ENCODE assay signal across 9 cellular contexts in the genomic region with DNA sequence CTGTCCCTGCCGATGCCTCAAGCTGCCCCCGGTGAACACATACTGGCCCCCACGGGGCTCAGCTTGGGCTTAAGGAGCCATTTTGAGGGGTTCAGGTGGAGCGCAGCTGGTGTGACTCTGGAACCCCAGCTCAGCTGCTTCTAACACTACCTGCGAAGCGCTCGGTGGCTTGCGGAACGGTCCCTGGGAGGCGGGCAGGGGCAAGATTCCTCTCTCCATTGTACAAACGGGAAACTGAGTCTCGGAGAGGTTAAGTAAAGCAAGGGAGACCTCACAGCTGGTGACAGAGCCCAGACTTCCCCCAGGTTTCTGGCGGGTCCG. TPM values are rescaled to one million over a fixed set of nuclear protein-coding genes. Genes with fewer than 3 reads are reported as not detected.
DNase-seq lines count a peak whose midpoint lies in the region; ATAC-seq, FAIRE-seq and TF ChIP-seq lines count a peak whose summit lies in the region.
"Had no signal": no experiment of that assay in that cellular context is flagged by ENCODE, and none has a peak within 500 bp of the region (broad histone marks: within the 10 kb centered on the region; RNA-seq: fewer than 3 reads in every experiment).

No MANE protein-coding gene starts in this region.

- H3K27me3 Mint-ChIP-seq in astrocyte (ENCODE audit: low read depth, unreplicated experiment): peaks cover 8% of the 10 kb centered on the region

- peak overlapping the region; percentile 72 for H2AFZ ChIP-seq in astrocyte (ENCODE audit: low read depth, low read length)

- H3K18ac ChIP-seq in mesendoderm (ENCODE audit: low read length): no peak overlapping the region

- H3K9me3 ChIP-seq in heart right ventricle (no peaks in the 10 kb centered on the region), astrocyte (ENCODE audit: insufficient read depth, low read depth, low read length) (no peaks in the 10 kb centered on the region), MG63 (no peaks in the 10 kb centered on the region)

- H2BK5ac ChIP-seq in mesendoderm (ENCODE audit: low read length): no peak overlapping the region

- no peaks in the 10 kb centered on the region for H3K27me3 ChIP-seq in heart right ventricle
- H3K27me3 ChIP-seq in astrocyte (ENCODE audit: insufficient read depth, low read length): no peaks in the 10 kb centered on the region
- no peaks in the 10 kb centered on the region for H3K27me3 ChIP-seq in mesendoderm (ENCODE audit: insufficient read depth, low read length, poor library complexity)
- no peaks in the 10 kb centered on the region for H3K27me3 ChIP-seq in MG63

- H3K36me3 ChIP-seq in heart right ventricle (peaks cover 0 to 40% (median 0%) of the 10 kb centered on the region in 9 donors), astrocyte (ENCODE audit: insufficient read depth, low read length) (no peaks in the 10 kb centered on the region), mesendoderm (ENCODE audit: control insufficient read depth, insufficient read depth, low read length) (no peaks in the 10 kb centered on the region), urinary bladder (ENCODE audit: insufficient read depth) (no peaks in the 10 kb centered on the region), MG63 (no peaks in the 10 kb centered on the region)

- DNase-seq in heart right ventricle: no peak
- DNase-seq in cardiac septum (ENCODE audit: low spot score): no peak
- DNase-seq in astrocyte (ENCODE audit: low read depth): no peak
- DNase-seq in mesendoderm: no peak
- no peak for DNase-seq in MG63
- no peak for DNase-seq in mucosa of gallbladder (ENCODE audit: low spot score)

- no peak for FAIRE-seq in astrocyte (lab: Jason Lieb, UNC)
- FAIRE-seq: kidney had no signal

- no peak overlapping the region for H3K4ac ChIP-seq in mesendoderm (ENCODE audit: low read depth, low read length)

- H2BK120ac ChIP-seq in mesendoderm (ENCODE audit: low read depth, low read length): no peak overlapping the region

- no peak overlapping the region for H2AK5ac ChIP-seq in mesendoderm (ENCODE audit: low read length)

- H3K9ac ChIP-seq in astrocyte (ENCODE audit: low read length): no peak overlapping the region
- peak overlapping the region; percentile 37 for H3K9ac ChIP-seq in mesendoderm (ENCODE audit: low read length)

- H3K79me1 ChIP-seq in mesendoderm (ENCODE audit: low read length): no peaks in the 10 kb centered on the region

- peak overlapping the region in 2 of 10 donors; percentile 62 to 78 for H3K27ac ChIP-seq in heart right ventricle
- no peak overlapping the region for H3K27ac ChIP-seq in astrocyte (ENCODE audit: low read depth, low read length)
- H3K27ac ChIP-seq in mesendoderm (ENCODE audit: low read depth, low read length): no peak overlapping the region
- H3K27ac ChIP-seq in urinary bladder (ENCODE audit: low read depth): no peak overlapping the region

- peaks cover 5% of the 10 kb centered on the region for H3K4me1 Mint-ChIP-seq in astrocyte (ENCODE audit: low read depth, unreplicated experiment)

- no peak overlapping the region for H3K27ac Mint-ChIP-seq in astrocyte (ENCODE audit: unreplicated experiment)

- no peak for TF ChIP-seq CTCF in heart right ventricle (IDR thresholded peaks at IDR 0.05)
- TF ChIP-seq CTCF in astrocyte (IDR thresholded peaks at IDR 0.05; ENCODE audit: insufficient read depth, low read depth, low read length): no peak

- H4K5ac ChIP-seq in mesendoderm (ENCODE audit: low read length): no peak overlapping the region

- peak overlapping the region; percentile 82 for H3K4me2 ChIP-seq in astrocyte (ENCODE audit: low read length)
- H3K4me2 ChIP-seq in mesendoderm (ENCODE audit: low read length): peak overlapping the region; percentile 11

- H4K20me1 ChIP-seq in astrocyte (ENCODE audit: insufficient read depth, low read length): no peaks in the 10 kb centered on the region

- H3K4me3 ChIP-seq in heart right ventricle: peak overlapping the region in 9 of 10 donors; percentile 35 to 58 (median 49)
- H3K4me3 ChIP-seq in astrocyte (ENCODE audit: insufficient read depth, low read depth, low read length): peak overlapping the region; percentile 29
- H3K4me3 ChIP-seq in mesendoderm (ENCODE audit: low read length): no peak overlapping the region
- H3K4me3 ChIP-seq in urinary bladder (ENCODE audit: low read depth, low read length): peak overlapping the region; percentile 28
- no peak overlapping the region; the same call in 1 of the 2 replicates for H3K4me3 ChIP-seq in MG63

- intact Hi-C loops in heart right ventricle (cut with DNase I) (loop anchor here in 2 of 10 donors (5.0 to 10.0 kb wide), 3 partner anchors 76 to 328 kb away; partner anchors contain the start of gene SMIM5 (in 1 of the 2)), cardiac septum (cut with DNase I) (no loop called here)

- H3K79me2 ChIP-seq in astrocyte (ENCODE audit: insufficient read depth, low read length) (no peaks in the 10 kb centered on the region), mesendoderm (ENCODE audit: control insufficient read depth, insufficient read depth, low read length) (no peaks in the 10 kb centered on the region)

- 66 to 72% methylated on average over 14 of the region's 14 CpGs for WGBS in heart right ventricle, 2 donors
- no CpG with 5 or more reads among the region's 14 CpGs for WGBS in mesendoderm (ENCODE audit: extremely low coverage, insufficient coverage, low lambda C conversion rate)
- 64% methylated on average over 14 of the region's 14 CpGs for WGBS in urinary bladder

- peaks cover 4% of the 10 kb centered on the region for H3K36me3 Mint-ChIP-seq in astrocyte (ENCODE audit: low read depth, unreplicated experiment)

- H3K9me3 Mint-ChIP-seq in astrocyte (ENCODE audit: unreplicated experiment): no peaks in the 10 kb centered on the region

- H3K4me1 ChIP-seq in heart right ventricle (peaks cover 7 to 27% (median 18%) of the 10 kb centered on the region in 9 donors), astrocyte (ENCODE audit: insufficient read depth, low read length) (peaks cover 4% of the 10 kb centered on the region), mesendoderm (ENCODE audit: control insufficient read depth, low read depth, low read length) (no peaks in the 10 kb centered on the region), urinary bladder (ENCODE audit: insufficient read depth) (no peaks in the 10 kb centered on the region)

- H3K23ac ChIP-seq in mesendoderm (ENCODE audit: low read length): no peak overlapping the region

- ATAC-seq in heart right ventricle (no peak), HG02642 (IDR thresholded peaks at IDR 0.05; ENCODE audit: poor library complexity, unreplicated experiment) (no peak)

- no peak overlapping the region for H3K4me3 Mint-ChIP-seq in astrocyte (ENCODE audit: unreplicated experiment)

- H4K8ac ChIP-seq in mesendoderm (ENCODE audit: low read depth, low read length): no peak overlapping the region

- H3K56ac ChIP-seq in mesendoderm (ENCODE audit: low read length): peak overlapping the region; percentile 64

- no peak overlapping the region for H2BK15ac ChIP-seq in mesendoderm (replicated peaks; ENCODE audit: low read depth)

RNA-seq across cellular contexts. Expression of gene GALK1, which starts 11.8 kb away (rescaled TPM):
- 10 to 100 TPM in 6 of 10 donors, 1 to 10 TPM in 4; 5.2 to 26.4 (median 11.3) TPM for total RNA-seq in heart right ventricle
- polyA plus RNA-seq in heart right ventricle: 10 to 100 TPM; 29.2 to 44.6 TPM
- 11.5 TPM for total RNA-seq in cardiac septum
- 22.6 and 31.1 TPM in 2 replicates for total RNA-seq in astrocyte
- polyA plus RNA-seq in mesendoderm (2013, experiment 1 of 2): 11.8 TPM
- 10.8 TPM for polyA plus RNA-seq in mesendoderm (2013, experiment 2 of 2)
- 11.3 TPM for total RNA-seq in urinary bladder
- 43.0 TPM for polyA plus RNA-seq in urinary bladder
- 30.4 and 51.1 TPM in 2 replicates for total RNA-seq in MG63 (2014; rRNA removed; shearing (Covaris generic); ENCODE audit: low replicate concordance)
- 35.9 TPM for total RNA-seq in mucosa of gallbladder

RNA-seq across cellular contexts. Expression of gene UNK, which starts 31.5 kb away (rescaled TPM):
- 10 to 100 TPM; 11.6 to 19.1 (median 14.7) TPM for total RNA-seq in heart right ventricle
- polyA plus RNA-seq in heart right ventricle: 10 to 100 TPM; 12.9 to 21.3 TPM
- 16.8 TPM for total RNA-seq in cardiac septum
- total RNA-seq in astrocyte: 14.9 and 16.7 TPM in 2 replicates
- polyA plus RNA-seq in mesendoderm (2013, experiment 1 of 2): 26.1 TPM
- polyA plus RNA-seq in mesendoderm (2013, experiment 2 of 2): 24.3 TPM
- 58.1 TPM for total RNA-seq in urinary bladder
- 29.1 TPM for polyA plus RNA-seq in urinary bladder
- 16.0 and 48.1 TPM in 2 replicates for total RNA-seq in MG63 (2014; rRNA removed; shearing (Covaris generic); ENCODE audit: low replicate concordance)
- 26.6 TPM for total RNA-seq in mucosa of gallbladder

RNA-seq across cellular contexts. Expression of gene ITGB4, which starts 31.9 kb away (rescaled TPM):
- 10 to 100 TPM in 2 of 10 donors, 1 to 10 TPM in 8; 4.7 to 11.3 (median 9.0) TPM for total RNA-seq in heart right ventricle
- 10 to 100 TPM in 1 of 2 donors, 1 to 10 TPM in 1; 4.6 to 17.0 TPM for polyA plus RNA-seq in heart right ventricle
- total RNA-seq in cardiac septum: 5.7 TPM
- 2.1 and 6.6 TPM in 2 replicates for total RNA-seq in astrocyte
- 1.0 TPM for polyA plus RNA-seq in mesendoderm (2013, experiment 1 of 2)
- polyA plus RNA-seq in mesendoderm (2013, experiment 2 of 2): 1.4 TPM
- 22.4 TPM for total RNA-seq in urinary bladder
- 64.8 TPM for polyA plus RNA-seq in urinary bladder
- total RNA-seq in MG63 (2014; rRNA removed; shearing (Covaris generic); ENCODE audit: low replicate concordance): not detected in 2 replicates
- 317 TPM for total RNA-seq in mucosa of gallbladder

Comparison
In these comparisons a context has a peak if more than half of its experiments do, and no peak if none do; other contexts are left out.
1. H3K4me3 ChIP-seq: peak in heart right ventricle (9 of 10), astrocyte (single experiment) and urinary bladder (single experiment); none in mesendoderm (single experiment) and MG63 (single experiment).
2. RNA of gene ITGB4, which starts 31.9 kb away (total RNA-seq): 317 TPM in mucosa of gallbladder (single experiment); 22.4 TPM in urinary bladder (single experiment), 4.7 to 11.3 TPM in heart right ventricle, 2.1 to 6.6 TPM in astrocyte, 5.7 TPM in cardiac septum (single experiment) and not detected in MG63; every median in the first group is over 10 times any median in the second.